8 cellular contexts compared by ENCODE assay signal in genomic region chr4:184649971-184650855, GRCh38. TPM values are rescaled to one million over a fixed set of nuclear protein-coding genes. Genes with fewer than 3 reads are reported as not detected.
DNase-seq lines count a peak whose midpoint lies in the region; ATAC-seq and TF ChIP-seq lines count a peak whose summit lies in the region.

No MANE protein-coding gene starts in this region.

- peaks cover 6% of the 10 kb centered on the region for H3K36me3 Mint-ChIP-seq in activated naive CD8-positive, alpha-beta T cell

- no peaks in the 10 kb centered on the region for H3K9me2 ChIP-seq in hepatocyte (replicated peaks; ENCODE audit: insufficient read depth)

- peaks cover 47% of the 10 kb centered on the region for H3K79me2 ChIP-seq in hepatocyte

- peak overlapping the region; percentile 89 for H3K4me2 ChIP-seq in hepatocyte
- H3K4me2 ChIP-seq in skeletal muscle satellite cell (ENCODE audit: low read length) = peak overlapping the region; percentile 92

- H3K9me3 ChIP-seq in hepatocyte (ENCODE audit: low read depth) = no peaks in the 10 kb centered on the region
- no peaks in the 10 kb centered on the region for H3K9me3 ChIP-seq in skeletal muscle satellite cell (replicated peaks; ENCODE audit: low read length)

- peaks cover 42% of the 10 kb centered on the region for H3K4me1 Mint-ChIP-seq in activated naive CD8-positive, alpha-beta T cell (ENCODE audit: low read depth)

- WGBS in hepatocyte (ENCODE audit: low lambda C conversion rate, missing lambda C conversion rate) = 44% methylated on average over 21 of the region's 21 CpGs

- no peak for TF ChIP-seq CTCF in hepatocyte (IDR thresholded peaks at IDR 0.05; ENCODE audit: poor library complexity)

- peak overlapping the region; percentile 96 for H3K4me3 Mint-ChIP-seq in activated naive CD8-positive, alpha-beta T cell

- H3K27me3 ChIP-seq in hepatocyte (no peaks in the 10 kb centered on the region), skeletal muscle satellite cell (ENCODE audit: control insufficient read depth, insufficient read depth, low read length) (no peaks in the 10 kb centered on the region)

- peak overlapping the region; percentile 92 for H3K27ac ChIP-seq in hepatocyte

- peak; percentile 24 for DNase-seq in NCI-H510A treated with DMSO at 0.1 percent for 48 hours (lab: John Stamatoyannopoulos, UW)
- DNase-seq in NCI-H510A (lab: John Stamatoyannopoulos, UW) = no peak
- peak; percentile 51 for DNase-seq in LHCN-M2 (ENCODE audit: low read depth)
- DNase-seq in hepatocyte (ENCODE audit: low spot score) = peak; percentile 44
- no peak for DNase-seq in GOT3 (lab: John Stamatoyannopoulos, UW)

- H3K27me3 Mint-ChIP-seq in activated naive CD8-positive, alpha-beta T cell = no peaks in the 10 kb centered on the region

- H4K20me1 ChIP-seq in hepatocyte (ENCODE audit: insufficient read depth, poor library complexity, severe bottlenecking) = peaks cover 20% of the 10 kb centered on the region

- H3K9ac ChIP-seq in skeletal muscle satellite cell (ENCODE audit: low read depth, low read length) = peak overlapping the region; percentile 92

- H3K9me3 Mint-ChIP-seq in activated naive CD8-positive, alpha-beta T cell (ENCODE audit: low read depth) = no peaks in the 10 kb centered on the region

- H3K4me1 ChIP-seq in hepatocyte (ENCODE audit: insufficient read depth) = peaks cover 21% of the 10 kb centered on the region
- peaks cover 41% of the 10 kb centered on the region for H3K4me1 ChIP-seq in skeletal muscle satellite cell (ENCODE audit: control insufficient read depth, insufficient read depth, low read length)

- H3K36me3 ChIP-seq in hepatocyte (replicated peaks; ENCODE audit: insufficient read depth, low read depth) = no peaks in the 10 kb centered on the region
- H3K36me3 ChIP-seq in skeletal muscle satellite cell (ENCODE audit: insufficient read depth, low read length) = peaks cover 13% of the 10 kb centered on the region

- peak overlapping the region; percentile 91 for H2AFZ ChIP-seq in hepatocyte

- H3K4me3 ChIP-seq in hepatocyte = peak overlapping the region; percentile 81
- peak overlapping the region; percentile 79 for H3K4me3 ChIP-seq in skeletal muscle satellite cell (ENCODE audit: low read length)

- H3K27ac Mint-ChIP-seq in activated naive CD8-positive, alpha-beta T cell = peak overlapping the region; percentile 96

- peak; percentile 7 for ATAC-seq in GM21723 (IDR thresholded peaks at IDR 0.05; ENCODE audit: unreplicated experiment)

RNA-seq across cellular contexts. Expression of gene PRIMPOL, which starts 0.7 kb away (rescaled TPM):
- total RNA-seq in LHCN-M2 (2014; rRNA removed) (20.6 and 29.0 TPM in 2 replicates), hepatocyte (11.9 and 14.5 TPM in 2 replicates)
- 5.7 TPM for polyA plus RNA-seq in LHCN-M2 (2012)
- 9.1 and 10.3 TPM in 2 replicates for polyA plus RNA-seq in hepatocyte
- 13.1 and 15.2 TPM in 2 replicates for total RNA-seq in skeletal muscle satellite cell (2012; rRNA removed)

RNA-seq across cellular contexts. Expression of gene CASP3, which starts 1.0 kb away (rescaled TPM):
- total RNA-seq in LHCN-M2 (2014; rRNA removed) (50.2 and 52.2 TPM in 2 replicates), hepatocyte (74.1 and 81.2 TPM in 2 replicates)
- 14.1 TPM for polyA plus RNA-seq in LHCN-M2 (2012)
- polyA plus RNA-seq in hepatocyte = 53.6 and 63.9 TPM in 2 replicates
- total RNA-seq in skeletal muscle satellite cell (2012; rRNA removed) = 34.5 and 41.7 TPM in 2 replicates

Comparison
In these comparisons a context has a peak if more than half of its experiments do, and no peak if none do; other contexts are left out.
1. DNase-seq: peak in NCI-H510A treated with DMSO at 0.1 percent for 48 hours (single experiment), LHCN-M2 (single experiment) and hepatocyte (single experiment); none in NCI-H510A (single experiment) and GOT3 (single experiment).